Comparison of ENCODE assay signal across 1 cellular context in genomic region chr4:174218127-174218790, GRCh38.
A peak's percentile ranks its signal among the peaks of the same experiment; 100 is the strongest.
TF ChIP-seq lines count a peak whose summit lies in the region.

No MANE protein-coding gene starts in this region.

TF ChIP-seq in HEK293, 187 proteins besides CTCF, POLR2A, EP300 and RAD21 (continued from another document):
- TF ChIP-seq, protein P1, sequence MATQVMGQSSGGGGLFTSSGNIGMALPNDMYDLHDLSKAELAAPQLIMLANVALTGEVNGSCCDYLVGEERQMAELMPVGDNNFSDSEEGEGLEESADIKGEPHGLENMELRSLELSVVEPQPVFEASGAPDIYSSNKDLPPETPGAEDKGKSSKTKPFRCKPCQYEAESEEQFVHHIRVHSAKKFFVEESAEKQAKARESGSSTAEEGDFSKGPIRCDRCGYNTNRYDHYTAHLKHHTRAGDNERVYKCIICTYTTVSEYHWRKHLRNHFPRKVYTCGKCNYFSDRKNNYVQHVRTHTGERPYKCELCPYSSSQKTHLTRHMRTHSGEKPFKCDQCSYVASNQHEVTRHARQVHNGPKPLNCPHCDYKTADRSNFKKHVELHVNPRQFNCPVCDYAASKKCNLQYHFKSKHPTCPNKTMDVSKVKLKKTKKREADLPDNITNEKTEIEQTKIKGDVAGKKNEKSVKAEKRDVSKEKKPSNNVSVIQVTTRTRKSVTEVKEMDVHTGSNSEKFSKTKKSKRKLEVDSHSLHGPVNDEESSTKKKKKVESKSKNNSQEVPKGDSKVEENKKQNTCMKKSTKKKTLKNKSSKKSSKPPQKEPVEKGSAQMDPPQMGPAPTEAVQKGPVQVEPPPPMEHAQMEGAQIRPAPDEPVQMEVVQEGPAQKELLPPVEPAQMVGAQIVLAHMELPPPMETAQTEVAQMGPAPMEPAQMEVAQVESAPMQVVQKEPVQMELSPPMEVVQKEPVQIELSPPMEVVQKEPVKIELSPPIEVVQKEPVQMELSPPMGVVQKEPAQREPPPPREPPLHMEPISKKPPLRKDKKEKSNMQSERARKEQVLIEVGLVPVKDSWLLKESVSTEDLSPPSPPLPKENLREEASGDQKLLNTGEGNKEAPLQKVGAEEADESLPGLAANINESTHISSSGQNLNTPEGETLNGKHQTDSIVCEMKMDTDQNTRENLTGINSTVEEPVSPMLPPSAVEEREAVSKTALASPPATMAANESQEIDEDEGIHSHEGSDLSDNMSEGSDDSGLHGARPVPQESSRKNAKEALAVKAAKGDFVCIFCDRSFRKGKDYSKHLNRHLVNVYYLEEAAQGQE (tag by site-specific recombination; IDR thresholded peaks at IDR 0.05), result no peak
- TF ChIP-seq ZNF768 (tag by site-specific recombination; IDR thresholded peaks at IDR 0.05) (no peak), ZNF560 (tag by site-specific recombination; IDR thresholded peaks at IDR 0.05; ENCODE audit: borderline replicate concordance) (no peak), PRDM1 (tag by site-specific recombination; IDR thresholded peaks at IDR 0.05) (no peak), GLIS2 (tag by site-specific recombination; IDR thresholded peaks at IDR 0.05) (peak; percentile 1; the same call in 1 of the 2 replicates), SCRT2 (tag by site-specific recombination; IDR thresholded peaks at IDR 0.05) (no peak), ZNF140 (tag by site-specific recombination; IDR thresholded peaks at IDR 0.05) (no peak), ZNF24 (tag by site-specific recombination; IDR thresholded peaks at IDR 0.05) (no peak), YY2 (tag by site-specific recombination; IDR thresholded peaks at IDR 0.05) (no peak), ZNF391 (tag by site-specific recombination; IDR thresholded peaks at IDR 0.05; ENCODE audit: borderline replicate concordance, low read depth) (no peak), YY1 (tag by site-specific recombination; IDR thresholded peaks at IDR 0.05) (no peak), ZXDB (tag by site-specific recombination; IDR thresholded peaks at IDR 0.05) (no peak), ZNF138 (tag by site-specific recombination; IDR thresholded peaks at IDR 0.05; ENCODE audit: borderline replicate concordance) (no peak), ZNF335 (tag by site-specific recombination; conservative IDR thresholded peaks at IDR 0.05) (peak; percentile 70), ZNF785 (tag by site-specific recombination; IDR thresholded peaks at IDR 0.05) (no peak), ZNF561 (tag by site-specific recombination; IDR thresholded peaks at IDR 0.05; ENCODE audit: borderline replicate concordance) (no peak), ZSCAN23 (tag by site-specific recombination; IDR thresholded peaks at IDR 0.05) (no peak), KLF17 (tag by site-specific recombination; IDR thresholded peaks at IDR 0.05) (no peak)
- TF ChIP-seq, protein P2, sequence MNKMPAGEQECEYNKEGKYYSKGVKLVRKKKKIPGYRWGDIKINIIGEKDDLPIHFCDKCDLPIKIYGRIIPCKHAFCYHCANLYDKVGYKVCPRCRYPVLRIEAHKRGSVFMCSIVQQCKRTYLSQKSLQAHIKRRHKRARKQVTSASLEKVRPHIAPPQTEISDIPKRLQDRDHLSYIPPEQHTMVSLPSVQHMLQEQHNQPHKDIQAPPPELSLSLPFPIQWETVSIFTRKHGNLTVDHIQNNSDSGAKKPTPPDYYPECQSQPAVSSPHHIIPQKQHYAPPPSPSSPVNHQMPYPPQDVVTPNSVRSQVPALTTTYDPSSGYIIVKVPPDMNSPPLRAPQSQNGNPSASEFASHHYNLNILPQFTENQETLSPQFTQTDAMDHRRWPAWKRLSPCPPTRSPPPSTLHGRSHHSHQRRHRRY (tag by site-specific recombination; IDR thresholded peaks at IDR 0.05), result no peak
